Comparison of ENCODE assay signal across 25 cellular contexts in genomic region chr9:36823934-36824333, GRCh38.
"Had no signal": no experiment of that assay in that cellular context is flagged by ENCODE, and none has a peak within 500 bp of the region (broad histone marks: within the 10 kb centered on the region; RNA-seq: fewer than 3 reads in every experiment).

No MANE protein-coding gene starts in this region.

- H3K9me3 ChIP-seq: MG63, SJCRH30 had no signal

- H3K4me1 ChIP-seq: SJCRH30 had no signal

- DNase-seq: IMR-90, Karpas-422, KG1, MG63, NCI-H1092, NCI-H1105 treated with DMSO at 0.1 percent for 48 hours, NCI-H1417 treated with DMSO at 0.1 percent for 48 hours, NCI-H187, NCI-H2029, NCI-H2081 treated with DMSO at 0.1 percent for 48 hours, NCI-H2171, NCI-H226, NCI-H446, NCI-H510A, NCI-H524 treated with DMSO at 0.1 percent for 48 hours, NCI-H69, NCI-H774, PC-3, SHP77 treated with DMSO at 0.1 percent for 48 hours, SJCRH30 had no signal

- ATAC-seq: HepG2, Panc1, PC-3, Right ventricle myocardium inferior had no signal

- H3K27ac ChIP-seq: RWPE1, SJCRH30, SK-N-MC had no signal

- H3K4me3 ChIP-seq: MG63, SJCRH30, SK-N-MC had no signal

- H3K27me3 ChIP-seq: SJCRH30 had no signal

- H3K36me3 ChIP-seq: MG63, SJCRH30 had no signal
